9 cellular contexts compared by ENCODE assay signal in genomic region chr20:36860811-36861624, GRCh38. TPM values are rescaled to one million over a fixed set of nuclear protein-coding genes. Genes with fewer than 3 reads are reported as not detected.
DNase-seq lines count a peak whose midpoint lies in the region; ATAC-seq and TF ChIP-seq lines count a peak whose summit lies in the region.
"Had no signal": no experiment of that assay in that cellular context is flagged by ENCODE, and none has a peak within 500 bp of the region (broad histone marks: within the 10 kb centered on the region; RNA-seq: fewer than 3 reads in every experiment).

No MANE protein-coding gene starts in this region.

- TF ChIP-seq POLR2A in gastroesophageal sphincter (IDR thresholded peaks at IDR 0.05), result no peak

- peaks cover 9% of the 10 kb centered on the region; the same call in 1 of the 2 replicates for H3K4me1 ChIP-seq in HEK293 (ENCODE audit: control insufficient read depth, insufficient read depth, low read length)
- peaks cover 3 to 82% (median 48%) of the 10 kb centered on the region in 3 donors for H3K4me1 ChIP-seq in gastroesophageal sphincter
- H3K4me1 ChIP-seq in aorta (ENCODE audit: control insufficient read depth in 1 of 2, insufficient read depth in 2 of 2, low read length in 2 of 2), result no peaks in the 10 kb centered on the region

- no peak for DNase-seq in aorta
- DNase-seq: activated CD8-positive, alpha-beta memory T cell treated with anti-CD3 and anti-CD28 coated beads, Interleukin-2, amount 10 ng/mL, durations not matched to agents 7 days and 5 days had no signal

- POLR2A ChIA-PET in HEK293 (lab: Yijun Ruan, JAX), result interaction anchor here (1.3 kb wide), 1 partner anchor 15 kb away, joined by 4 read pairs; no protein-coding TSS in a partner anchor

- intact Hi-C loops in aorta (cut with DNase I), result loop anchor here (5.0 to 10.0 kb wide), 4 partner anchors 34 to 396 kb away; no protein-coding TSS in a partner anchor

- TF ChIP-seq CTCF in HEK293 (tag by site-specific recombination; IDR thresholded peaks at IDR 0.05) (no peak), WI38 (IDR thresholded peaks at IDR 0.05; ENCODE audit: low read depth, low read length) (no peak), gastroesophageal sphincter (IDR thresholded peaks at IDR 0.05) (peak in 1 of 4 experiments; percentile 6)

- 41 to 65% methylated on average over 5 to 7 of the region's 14 CpGs for WGBS in gastroesophageal sphincter (ENCODE audit: low coverage in 1 of 2), 2 donors
- WGBS in aorta, 2 donors, result 63% methylated on average over 14 of the region's 14 CpGs

- ATAC-seq in gastroesophageal sphincter (no peak), HG02973 (IDR thresholded peaks at IDR 0.05; ENCODE audit: unreplicated experiment) (no peak), aorta (ENCODE audit: low FRiP score) (no peak), GM21367 (IDR thresholded peaks at IDR 0.05; ENCODE audit: unreplicated experiment) (no peak), HG03196 (IDR thresholded peaks at IDR 0.05; ENCODE audit: unreplicated experiment) (no peak)
- ATAC-seq: activated CD8-positive, alpha-beta memory T cell treated with anti-CD3 and anti-CD28 coated beads, Interleukin-2, amount 10 ng/mL, durations not matched to agents 7 days and 5 days had no signal

- H3K4me3 ChIP-seq in HEK293 (ENCODE audit: low read depth, low read length) (no peak overlapping the region), WI38 (ENCODE audit: low read depth, low read length) (peak overlapping the region; percentile 69), gastroesophageal sphincter (peak overlapping the region; percentile 32 to 86), skin epidermis (peak overlapping the region; percentile 2 to 69 (median 46)), aorta (ENCODE audit: low read length in 2 of 2) (no peak overlapping the region)

- H3K36me3 ChIP-seq in HEK293 (ENCODE audit: control insufficient read depth in 2 of 2, insufficient read depth in 1 of 2, low read length in 2 of 2) (peaks cover 0 to 20% of the 10 kb centered on the region in 2 experiments; a peak in 1 of 3 replicates), gastroesophageal sphincter (no peaks in the 10 kb centered on the region), aorta (ENCODE audit: control insufficient read depth in 1 of 2, insufficient read depth in 2 of 2, low read length in 1 of 2) (no peaks in the 10 kb centered on the region)

- CTCF ChIA-PET in HEK293 (lab: Yijun Ruan, JAX), result interaction anchor here (0.9 to 4.5 kb wide), 2 partner anchors 25 to 87 kb away, joined by 5 to 18 read pairs; partner anchors contain the start of gene DSN1

- H3K9me3 ChIP-seq in HEK293 (ENCODE audit: control insufficient read depth, insufficient read depth, low read depth, low read length) (no peaks in the 10 kb centered on the region), gastroesophageal sphincter (no peaks in the 10 kb centered on the region), aorta (ENCODE audit: control insufficient read depth, low read length) (no peaks in the 10 kb centered on the region)

- H3K27ac ChIP-seq in HEK293 (ENCODE audit: extremely low read depth, low read depth, low read length) (no peak overlapping the region), gastroesophageal sphincter (peak overlapping the region; percentile 79 to 98 (median 96)), skin epidermis (peak overlapping the region in 16 of 21 experiments; percentile 13 to 88 (median 78)), aorta (ENCODE audit: low read depth in 1 of 2, low read length in 2 of 2) (peak overlapping the region in 1 of 2 donors; percentile 10)

- no peak for TF ChIP-seq EP300 in gastroesophageal sphincter (IDR thresholded peaks at IDR 0.05)

- H3K27me3 ChIP-seq in gastroesophageal sphincter, result no peaks in the 10 kb centered on the region
- H3K27me3 ChIP-seq in aorta (ENCODE audit: control insufficient read depth in 1 of 2, insufficient read depth in 2 of 2, low read length in 1 of 2), result no peaks in the 10 kb centered on the region

TF ChIP-seq in HEK293, 187 proteins besides CTCF, POLR2A, EP300 and RAD21:
- no peak for TF ChIP-seq GLIS1 (tag by site-specific recombination; IDR thresholded peaks at IDR 0.05)
- TF ChIP-seq ZNF341 (tag by site-specific recombination; IDR thresholded peaks at IDR 0.05; ENCODE audit: low read depth), result peak; percentile 86
- no peak for TF ChIP-seq GLI4 (tag by site-specific recombination; IDR thresholded peaks at IDR 0.05)
- no peak for TF ChIP-seq ZNF214 (tag by site-specific recombination; IDR thresholded peaks at IDR 0.05; ENCODE audit: borderline replicate concordance)
- TF ChIP-seq TCF7L2 (IDR thresholded peaks at IDR 0.05; ENCODE audit: borderline replicate concordance, low read depth, low read length), result no peak
- no peak for TF ChIP-seq ZNF621 (tag by site-specific recombination; IDR thresholded peaks at IDR 0.05)
- TF ChIP-seq ZNF513 (tag by site-specific recombination; IDR thresholded peaks at IDR 0.05), result peak; percentile 45; the same call in 1 of the 2 replicates

RNA-seq across cellular contexts. Expression of gene TLDC2, which starts 14.9 kb away (rescaled TPM):
- total RNA-seq in gastroesophageal sphincter (1 to 10 TPM in 1 of 4 donors, under 1 TPM in 2, not detected in 1; 0.27 to 3.7 (median 0.27) TPM), aorta (under 1 TPM in 1 of 2 donors, not detected in 1; 0.36 TPM)
- 1 to 10 TPM in 1 of 2 donors, not detected in 1; 4.1 TPM for polyA plus RNA-seq in aorta
- total RNA-seq: activated CD8-positive, alpha-beta memory T cell treated with anti-CD3 and anti-CD28 coated beads, Interleukin-2, amount 10 ng/mL, durations not matched to agents 7 days and 5 days had no signal

Comparison
In these comparisons a context has a peak if more than half of its experiments do, and no peak if none do; other contexts are left out.
1. H3K4me3 ChIP-seq: peak in WI38 (single experiment), gastroesophageal sphincter (2 of 2) and skin epidermis (7 of 7); none in HEK293 (single experiment) and aorta (0 of 2).